ENCODE assay signal across 2 cellular contexts in the genomic region with DNA sequence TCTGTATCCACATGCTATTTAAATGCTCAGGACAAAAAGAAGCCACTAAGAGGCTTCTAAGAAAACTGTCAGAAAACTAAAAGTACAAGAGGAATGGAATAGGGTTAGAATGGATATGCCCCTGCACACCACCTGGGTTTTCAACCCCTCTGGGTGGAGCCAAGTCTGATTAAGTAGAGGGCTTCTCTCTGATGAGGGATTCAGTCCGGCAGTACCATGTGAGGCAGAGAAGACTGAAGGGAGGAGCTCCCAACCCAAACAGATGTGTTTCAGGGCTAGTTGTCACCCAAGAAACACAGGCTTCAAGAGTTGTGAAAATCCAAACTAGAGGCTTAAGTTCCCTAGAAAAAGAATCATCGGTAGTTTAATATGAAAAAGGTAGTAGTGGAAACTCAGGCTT.
TF ChIP-seq lines count a peak whose summit lies in the region.

No MANE protein-coding gene starts in this region.

TF ChIP-seq in SK-N-SH, 30 proteins besides CTCF, POLR2A, EP300 and RAD21:
- no peak for TF ChIP-seq JUND (IDR thresholded peaks at IDR 0.05)
- TF ChIP-seq SIN3A (IDR thresholded peaks at IDR 0.05; ENCODE audit: borderline replicate concordance, low read depth, low read length): no peak
- TF ChIP-seq GABPA (IDR thresholded peaks at IDR 0.05; ENCODE audit: low read depth): no peak
- TF ChIP-seq ELF1 (IDR thresholded peaks at IDR 0.05): no peak
- no peak for TF ChIP-seq RXRA (IDR thresholded peaks at IDR 0.05; ENCODE audit: borderline replicate concordance, low read depth)
- TF ChIP-seq, protein P1, sequence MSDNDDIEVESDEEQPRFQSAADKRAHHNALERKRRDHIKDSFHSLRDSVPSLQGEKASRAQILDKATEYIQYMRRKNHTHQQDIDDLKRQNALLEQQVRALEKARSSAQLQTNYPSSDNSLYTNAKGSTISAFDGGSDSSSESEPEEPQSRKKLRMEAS (IDR thresholded peaks at IDR 0.05; ENCODE audit: low read depth): no peak
- TF ChIP-seq GATA2 (CRISPR knock-in tag; IDR thresholded peaks at IDR 0.05): no peak
- no peak for TF ChIP-seq EZH2phosphoT487 (IDR thresholded peaks at IDR 0.05; ENCODE audit: borderline replicate concordance, low read depth)
- TF ChIP-seq FOXM1 (IDR thresholded peaks at IDR 0.05; ENCODE audit: low read depth): no peak
- TF ChIP-seq, protein P2, sequence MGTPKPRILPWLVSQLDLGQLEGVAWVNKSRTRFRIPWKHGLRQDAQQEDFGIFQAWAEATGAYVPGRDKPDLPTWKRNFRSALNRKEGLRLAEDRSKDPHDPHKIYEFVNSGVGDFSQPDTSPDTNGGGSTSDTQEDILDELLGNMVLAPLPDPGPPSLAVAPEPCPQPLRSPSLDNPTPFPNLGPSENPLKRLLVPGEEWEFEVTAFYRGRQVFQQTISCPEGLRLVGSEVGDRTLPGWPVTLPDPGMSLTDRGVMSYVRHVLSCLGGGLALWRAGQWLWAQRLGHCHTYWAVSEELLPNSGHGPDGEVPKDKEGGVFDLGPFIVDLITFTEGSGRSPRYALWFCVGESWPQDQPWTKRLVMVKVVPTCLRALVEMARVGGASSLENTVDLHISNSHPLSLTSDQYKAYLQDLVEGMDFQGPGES (IDR thresholded peaks at IDR 0.05; ENCODE audit: low read depth, low read length): no peak
- TF ChIP-seq YY1 (IDR thresholded peaks at IDR 0.05; ENCODE audit: low read depth): no peak
- TF ChIP-seq FOSL2 (IDR thresholded peaks at IDR 0.05; ENCODE audit: borderline replicate concordance, low read depth): no peak
- TF ChIP-seq MEF2A (IDR thresholded peaks at IDR 0.05; ENCODE audit: borderline replicate concordance, low read depth): no peak
- TF ChIP-seq, protein P3, sequence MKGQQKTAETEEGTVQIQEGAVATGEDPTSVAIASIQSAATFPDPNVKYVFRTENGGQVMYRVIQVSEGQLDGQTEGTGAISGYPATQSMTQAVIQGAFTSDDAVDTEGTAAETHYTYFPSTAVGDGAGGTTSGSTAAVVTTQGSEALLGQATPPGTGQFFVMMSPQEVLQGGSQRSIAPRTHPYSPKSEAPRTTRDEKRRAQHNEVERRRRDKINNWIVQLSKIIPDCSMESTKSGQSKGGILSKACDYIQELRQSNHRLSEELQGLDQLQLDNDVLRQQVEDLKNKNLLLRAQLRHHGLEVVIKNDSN (IDR thresholded peaks at IDR 0.05; ENCODE audit: borderline replicate concordance, low read depth): no peak
- TF ChIP-seq, protein P4, sequence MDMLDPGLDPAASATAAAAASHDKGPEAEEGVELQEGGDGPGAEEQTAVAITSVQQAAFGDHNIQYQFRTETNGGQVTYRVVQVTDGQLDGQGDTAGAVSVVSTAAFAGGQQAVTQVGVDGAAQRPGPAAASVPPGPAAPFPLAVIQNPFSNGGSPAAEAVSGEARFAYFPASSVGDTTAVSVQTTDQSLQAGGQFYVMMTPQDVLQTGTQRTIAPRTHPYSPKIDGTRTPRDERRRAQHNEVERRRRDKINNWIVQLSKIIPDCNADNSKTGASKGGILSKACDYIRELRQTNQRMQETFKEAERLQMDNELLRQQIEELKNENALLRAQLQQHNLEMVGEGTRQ (IDR thresholded peaks at IDR 0.05; ENCODE audit: borderline replicate concordance, low read depth, low read length): no peak
- no peak for TF ChIP-seq RFX5 (IDR thresholded peaks at IDR 0.05; ENCODE audit: low read length)
- no peak for TF ChIP-seq RCOR1 (IDR thresholded peaks at IDR 0.05; ENCODE audit: low read length)
- TF ChIP-seq, protein P5, sequence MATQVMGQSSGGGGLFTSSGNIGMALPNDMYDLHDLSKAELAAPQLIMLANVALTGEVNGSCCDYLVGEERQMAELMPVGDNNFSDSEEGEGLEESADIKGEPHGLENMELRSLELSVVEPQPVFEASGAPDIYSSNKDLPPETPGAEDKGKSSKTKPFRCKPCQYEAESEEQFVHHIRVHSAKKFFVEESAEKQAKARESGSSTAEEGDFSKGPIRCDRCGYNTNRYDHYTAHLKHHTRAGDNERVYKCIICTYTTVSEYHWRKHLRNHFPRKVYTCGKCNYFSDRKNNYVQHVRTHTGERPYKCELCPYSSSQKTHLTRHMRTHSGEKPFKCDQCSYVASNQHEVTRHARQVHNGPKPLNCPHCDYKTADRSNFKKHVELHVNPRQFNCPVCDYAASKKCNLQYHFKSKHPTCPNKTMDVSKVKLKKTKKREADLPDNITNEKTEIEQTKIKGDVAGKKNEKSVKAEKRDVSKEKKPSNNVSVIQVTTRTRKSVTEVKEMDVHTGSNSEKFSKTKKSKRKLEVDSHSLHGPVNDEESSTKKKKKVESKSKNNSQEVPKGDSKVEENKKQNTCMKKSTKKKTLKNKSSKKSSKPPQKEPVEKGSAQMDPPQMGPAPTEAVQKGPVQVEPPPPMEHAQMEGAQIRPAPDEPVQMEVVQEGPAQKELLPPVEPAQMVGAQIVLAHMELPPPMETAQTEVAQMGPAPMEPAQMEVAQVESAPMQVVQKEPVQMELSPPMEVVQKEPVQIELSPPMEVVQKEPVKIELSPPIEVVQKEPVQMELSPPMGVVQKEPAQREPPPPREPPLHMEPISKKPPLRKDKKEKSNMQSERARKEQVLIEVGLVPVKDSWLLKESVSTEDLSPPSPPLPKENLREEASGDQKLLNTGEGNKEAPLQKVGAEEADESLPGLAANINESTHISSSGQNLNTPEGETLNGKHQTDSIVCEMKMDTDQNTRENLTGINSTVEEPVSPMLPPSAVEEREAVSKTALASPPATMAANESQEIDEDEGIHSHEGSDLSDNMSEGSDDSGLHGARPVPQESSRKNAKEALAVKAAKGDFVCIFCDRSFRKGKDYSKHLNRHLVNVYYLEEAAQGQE (IDR thresholded peaks at IDR 0.05; ENCODE audit: low read depth, low read length): no peak
- no peak for TF ChIP-seq FOXJ3 (CRISPR knock-in tag; IDR thresholded peaks at IDR 0.05)
- TF ChIP-seq, protein P6, sequence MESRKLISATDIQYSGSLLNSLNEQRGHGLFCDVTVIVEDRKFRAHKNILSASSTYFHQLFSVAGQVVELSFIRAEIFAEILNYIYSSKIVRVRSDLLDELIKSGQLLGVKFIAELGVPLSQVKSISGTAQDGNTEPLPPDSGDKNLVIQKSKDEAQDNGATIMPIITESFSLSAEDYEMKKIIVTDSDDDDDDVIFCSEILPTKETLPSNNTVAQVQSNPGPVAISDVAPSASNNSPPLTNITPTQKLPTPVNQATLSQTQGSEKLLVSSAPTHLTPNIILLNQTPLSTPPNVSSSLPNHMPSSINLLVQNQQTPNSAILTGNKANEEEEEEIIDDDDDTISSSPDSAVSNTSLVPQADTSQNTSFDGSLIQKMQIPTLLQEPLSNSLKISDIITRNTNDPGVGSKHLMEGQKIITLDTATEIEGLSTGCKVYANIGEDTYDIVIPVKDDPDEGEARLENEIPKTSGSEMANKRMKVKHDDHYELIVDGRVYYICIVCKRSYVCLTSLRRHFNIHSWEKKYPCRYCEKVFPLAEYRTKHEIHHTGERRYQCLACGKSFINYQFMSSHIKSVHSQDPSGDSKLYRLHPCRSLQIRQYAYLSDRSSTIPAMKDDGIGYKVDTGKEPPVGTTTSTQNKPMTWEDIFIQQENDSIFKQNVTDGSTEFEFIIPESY (IDR thresholded peaks at IDR 0.05; ENCODE audit: borderline replicate concordance, low read depth): no peak

TF ChIP-seq in SK-N-SH treated with all-trans-retinoic acid at 6 μM for 48 hours, 23 proteins besides CTCF, POLR2A, EP300 and RAD21:
- TF ChIP-seq CSDC2 (CRISPR knock-in tag; IDR thresholded peaks at IDR 0.05): no peak
- TF ChIP-seq ZNF565 (CRISPR knock-in tag; conservative IDR thresholded peaks at IDR 0.05; ENCODE audit: low read depth): no peak
- TF ChIP-seq ZC3H10 (CRISPR knock-in tag; IDR thresholded peaks at IDR 0.05): no peak
- TF ChIP-seq RARB (CRISPR knock-in tag; IDR thresholded peaks at IDR 0.05): no peak
- TF ChIP-seq TCF4 (CRISPR knock-in tag; IDR thresholded peaks at IDR 0.05; ENCODE audit: borderline replicate concordance): no peak
- no peak for TF ChIP-seq ZFP3 (CRISPR knock-in tag; IDR thresholded peaks at IDR 0.05)
